ENCODE assay signal across 10 cellular contexts in the genomic region with DNA sequence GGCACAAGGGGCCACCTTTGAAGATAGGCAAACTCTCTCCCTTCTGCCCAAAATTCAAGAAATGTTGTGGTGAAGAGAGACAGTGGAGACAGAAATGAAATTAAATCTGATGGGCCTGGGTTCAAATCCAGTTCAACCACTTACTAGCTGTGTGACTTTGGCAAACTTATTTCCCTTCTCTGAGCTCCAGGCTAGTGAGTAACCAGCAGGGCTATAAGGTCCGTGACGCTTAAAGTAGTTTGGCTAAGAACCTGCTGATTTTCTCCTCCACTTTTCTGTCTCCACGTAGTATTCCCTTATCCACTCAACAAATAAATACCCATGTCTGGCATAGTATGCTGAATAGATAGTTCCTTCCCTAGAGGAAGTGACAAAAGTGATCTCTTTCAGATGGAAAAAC. TPM values are rescaled to one million over a fixed set of nuclear protein-coding genes. Genes with fewer than 3 reads are reported as not detected.
DNase-seq lines count a peak whose midpoint lies in the region; ATAC-seq, FAIRE-seq and TF ChIP-seq lines count a peak whose summit lies in the region.
"Had no signal": no experiment of that assay in that cellular context is flagged by ENCODE, and none has a peak within 500 bp of the region (broad histone marks: within the 10 kb centered on the region; RNA-seq: fewer than 3 reads in every experiment).

No MANE protein-coding gene starts in this region.

- TF ChIP-seq CTCF in A673 (conservative IDR thresholded peaks at IDR 0.05; ENCODE audit: low read depth, low read length) = no peak
- TF ChIP-seq CTCF in GM12878 (IDR thresholded peaks at IDR 0.05 in 2 of 3, conservative IDR thresholded peaks at IDR 0.05 in 1 of 3; ENCODE audit: control insufficient read depth in 2 of 3, extremely low read depth in 1 of 3, insufficient read depth in 1 of 3, low read depth in 3 of 3, low read length in 3 of 3) = no peak
- no peak for TF ChIP-seq CTCF in GM13977 (IDR thresholded peaks at IDR 0.05; ENCODE audit: extremely low read depth, insufficient read depth, missing control alignments)

- intact Hi-C loops in A673 (cut with micrococcal nuclease; ENCODE audit: unreplicated experiment) (no loop called here), GM12878 (cut with micrococcal nuclease; ENCODE audit: unreplicated experiment) (loop anchor here (5.0 kb wide), 2 partner anchors 34 to 274 kb away; a partner anchor contains a TSS)

- no peak for TF ChIP-seq POLR2A in GM12878 (IDR thresholded peaks at IDR 0.05; ENCODE audit: low read depth, low read length)

- SMC1A ChIA-PET in GM12878 (lab: Charles Lee; ENCODE audit: uncharacterized antibody, unreplicated experiment) = interaction anchor here (0.7 to 6.7 kb wide), 9 partner anchors 10 to 117 kb away, joined by 3 to 71 read pairs (median 4); a partner anchor contains a TSS

- peaks cover 76% of the 10 kb centered on the region for H3K79me2 ChIP-seq in GM12878 (ENCODE audit: control insufficient read depth, insufficient read depth, low read length)

- no peaks in the 10 kb centered on the region for H3K27me3 ChIP-seq in A673 (replicated peaks; ENCODE audit: insufficient read depth, low read depth, low read length, poor library complexity)
- no peaks in the 10 kb centered on the region for H3K27me3 ChIP-seq in HUES64 (ENCODE audit: insufficient read depth, low read length)
- no peaks in the 10 kb centered on the region for H3K27me3 ChIP-seq in GM12878 (replicated peaks in 1 of 2; ENCODE audit: control insufficient read depth in 2 of 2, insufficient read depth in 2 of 2, low read length in 1 of 2)
- peaks cover 8% of the 10 kb centered on the region for H3K27me3 ChIP-seq in mononuclear cell (ENCODE audit: insufficient read depth, low read length)
- H3K27me3 ChIP-seq: pancreas had no signal

- H3K9ac ChIP-seq in HUES64 (ENCODE audit: low read depth, low read length) = peak overlapping the region; percentile 88
- H3K9ac ChIP-seq in GM12878 (ENCODE audit: control insufficient read depth, insufficient read depth, low read length) = peak overlapping the region; percentile 70

- H3K36me3 ChIP-seq in A673 (ENCODE audit: insufficient read depth, low read length, poor library complexity, severe bottlenecking) (peaks cover 4% of the 10 kb centered on the region), HUES64 (ENCODE audit: insufficient read depth, low read length) (peaks cover 53% of the 10 kb centered on the region), GM12878 (ENCODE audit: control insufficient read depth in 2 of 2, insufficient read depth in 2 of 2, low read length in 1 of 2) (peaks cover 12 to 23% of the 10 kb centered on the region in 2 experiments)
- H3K36me3 ChIP-seq: pancreas had no signal

- H3K4me1 ChIP-seq in A673 (ENCODE audit: insufficient read depth, low read length, poor library complexity, severe bottlenecking) (peaks cover 6% of the 10 kb centered on the region), HUES64 (ENCODE audit: insufficient read depth, low read length) (peaks cover 42% of the 10 kb centered on the region), GM12878 (ENCODE audit: control insufficient read depth, insufficient read depth, low read length) (peaks cover 55% of the 10 kb centered on the region), mononuclear cell (ENCODE audit: insufficient read depth, low read length) (peaks cover 63% of the 10 kb centered on the region)
- H3K4me1 ChIP-seq: pancreas had no signal

- H3K4me3 ChIP-seq in A673 (ENCODE audit: low read depth, low read length, poor library complexity, severe bottlenecking) (peak overlapping the region; percentile 76), HUES64 (ENCODE audit: low read length) (peak overlapping the region; percentile 69), GM12878 (peak overlapping the region; percentile 88), mononuclear cell (ENCODE audit: low read length) (peak overlapping the region; percentile 74)

- 19% methylated on average over 2 of the region's 3 CpGs for WGBS in HUES64
- WGBS in GM12878 (ENCODE audit: insufficient coverage, insufficient replicate concordance, low lambda C conversion rate, missing lambda C conversion rate) = 0% methylated on average over 3 of the region's 3 CpGs

- in situ Hi-C loops in GM12878 (cut with MboI) = loop anchor here (5.0 to 10.0 kb wide), 2 partner anchors 34 to 878 kb away; no protein-coding TSS in a partner anchor
- in situ Hi-C loops in GM13977 (cut with MboI; ENCODE audit: low pct_unique_long_range_greater_than_20kb, low sequenced_read_pairs, unreplicated experiment) = no loop called here

- H2AFZ ChIP-seq in GM12878 (ENCODE audit: control insufficient read depth, low read depth, low read length) = no peak overlapping the region

- no peak for ATAC-seq in GM12878
- ATAC-seq: pancreas had no signal

- H3K9me3 ChIP-seq in A673 (ENCODE audit: low read depth, low read length, poor library complexity, severe bottlenecking) (no peaks in the 10 kb centered on the region), HUES64 (ENCODE audit: insufficient read depth, low read depth, low read length) (no peaks in the 10 kb centered on the region), GM12878 (replicated peaks; ENCODE audit: control insufficient read depth, insufficient read depth, low read length) (no peaks in the 10 kb centered on the region), mononuclear cell (ENCODE audit: low read depth, low read length) (no peaks in the 10 kb centered on the region)
- H3K9me3 ChIP-seq: pancreas had no signal

- no peak overlapping the region for H3K27ac ChIP-seq in A673 (ENCODE audit: low read depth, low read length, poor library complexity, severe bottlenecking)
- peak overlapping the region; percentile 43; the same call in 1 of the 2 replicates for H3K27ac ChIP-seq in HUES64 (ENCODE audit: low read depth, low read length)
- peak overlapping the region; percentile 78 for H3K27ac ChIP-seq in GM12878 (ENCODE audit: control insufficient read depth, insufficient read depth)

- peak overlapping the region; percentile 87 for H3K4me2 ChIP-seq in GM12878 (ENCODE audit: control insufficient read depth, insufficient read depth)

- no TSS peak for BruUV-seq in A673 (replicated peaks; lab: Mats Ljungman, UMichigan)
- BruUV-seq in GM12878 (replicated peaks; lab: Mats Ljungman, UMichigan) = no TSS peak

- POLR2A ChIA-PET in A673 (lab: Charles Lee; ENCODE audit: low non-redundant PET) (interaction anchor here (0.8 kb wide), 1 partner anchor 150 kb away, joined by 8 read pairs; no protein-coding TSS in a partner anchor), GM12878 (lab: Charles Lee) (interaction anchor here (0.6 to 3.3 kb wide), 7 partner anchors 8 to 1001 kb away, joined by 3 to 22 read pairs (median 4); no protein-coding TSS in a partner anchor)

- TF ChIP-seq EP300 in GM12878 (IDR thresholded peaks at IDR 0.05; ENCODE audit: borderline replicate concordance in 1 of 2, control insufficient read depth in 1 of 2, low read depth in 2 of 2, low read length in 2 of 2) = no peak

- peaks cover 31% of the 10 kb centered on the region for H4K20me1 ChIP-seq in GM12878 (ENCODE audit: control insufficient read depth, insufficient read depth)

- TF ChIP-seq RAD21 in GM12878 (IDR thresholded peaks at IDR 0.05; ENCODE audit: insufficient read depth, low read depth, low read length) = no peak

- no peak for DNase-seq in A673 (ENCODE audit: low spot score)
- no peak for DNase-seq in GM12878 (ENCODE audit: low read depth, low spot score)
- DNase-seq in NOMO-1 treated with DMSO at 0.1 percent for 48 hours (lab: John Stamatoyannopoulos, UW; ENCODE audit: unreplicated experiment) = no peak
- DNase-seq in activated effector memory CD4-positive, alpha-beta T cell treated with anti-CD3 and anti-CD28 coated beads, Interleukin-2, amount 50 U/mL, for 16 hours = no peak
- DNase-seq in GM13977 (ENCODE audit: low spot score) = no peak
- no peak for DNase-seq in DMS114 treated with DMSO at 0.1 percent for 48 hours (lab: John Stamatoyannopoulos, UW; ENCODE audit: unreplicated experiment)
- DNase-seq: activated CD8-positive, alpha-beta memory T cell treated with anti-CD3 and anti-CD28 coated beads, Interleukin-2, amount 50 U/mL, for 4 hours; pancreas had no signal

- RAD21 ChIA-PET in GM12878 (lab: Charles Lee; ENCODE audit: unreplicated experiment) = interaction anchor here (0.8 to 2.7 kb wide), 6 partner anchors 10 to 117 kb away, joined by 3 to 10 read pairs (median 4); no protein-coding TSS in a partner anchor

- CTCF ChIA-PET in A673 (lab: Charles Lee) = no interaction called here
- CTCF ChIA-PET in GM12878 (lab: Yijun Ruan, JAX) = interaction anchor here (1.1 to 9.3 kb wide), 7 partner anchors 13 to 116 kb away, joined by 3 to 57 read pairs (median 6); no protein-coding TSS in a partner anchor

- FAIRE-seq in GM12878 (lab: Jason Lieb, UNC) = peak; percentile 49
- FAIRE-seq: pancreas had no signal

TF ChIP-seq in GM12878, 131 proteins besides CTCF, POLR2A, EP300 and RAD21 (continues in another document):
- TF ChIP-seq STAT3 (IDR thresholded peaks at IDR 0.05; ENCODE audit: low read depth, low read length) (no peak), TAF1 (IDR thresholded peaks at IDR 0.05; ENCODE audit: borderline replicate concordance, low read depth, low read length) (no peak), CEBPB (IDR thresholded peaks at IDR 0.05; ENCODE audit: borderline replicate concordance in 1 of 2, low read depth in 2 of 2, low read length in 2 of 2) (no peak), CREM (IDR thresholded peaks at IDR 0.05; ENCODE audit: low read depth) (no peak), SMARCA5 (IDR thresholded peaks at IDR 0.05) (0 out of 2 replicates have a peak, but pooled peaks have one; percentile 14)

RNA-seq across cellular contexts. Expression of a gene that starts 1.9 kb away (rescaled TPM):
- total RNA-seq in A673 (2021) (36.7 and 43.2 TPM in 2 replicates), GM12878 (2014; rRNA removed) (51.6 and 59.6 TPM in 2 replicates), GM12878 (2014; rRNA removed; fragmentation: Illumina TruSeq; extraction: Trizol) (21.1 and 21.9 TPM in 2 replicates), GM12878 (2021) (59.5 and 62.7 TPM in 2 replicates), mononuclear cell (49.7 TPM)
- polyA plus RNA-seq in HUES64 (2013, experiment 1 of 2) = 201 TPM
- 227 TPM for polyA plus RNA-seq in HUES64 (2013, experiment 2 of 2)
- 231 and 256 TPM in 2 replicates for total RNA-seq in GM12878 (2013; cell fraction: nucleolus; rRNA removed)
- 14.2 TPM for polyA plus RNA-seq in GM12878 (2011; ENCODE audit: low read depth)
- polyA plus RNA-seq in GM12878 (2011; rRNA removed) (24.6 and 61.0 TPM in 2 replicates), GM12878 (2014; fragmentation: Illumina TruSeq; extraction: Trizol) (19.1 and 24.0 TPM in 2 replicates), GM12878 (2014; fragmentation: Nextera tagmentation; extraction: Ambion mirVana) (1 to 10 TPM; 5.7 to 8.2 TPM), GM12878 (2014; rRNA removed) (28.7 and 29.0 TPM in 2 replicates), GM12878 (2016; fragmentation: Nextera tagmentation; extraction: Ambion mirVana) (10 to 100 TPM; 65.2 to 66.0 TPM)
- 65.0 and 66.9 TPM in 2 replicates for polyA plus RNA-seq in GM12878 (2011; cell fraction: cytosol; rRNA removed)
- 133 and 156 TPM in 2 replicates for polyA plus RNA-seq in GM12878 (2011; cell fraction: nucleus; rRNA removed)
- polyA plus RNA-seq in GM12878 (2012) = 31.0 and 72.3 TPM in 2 replicates
- polyA minus RNA-seq in GM12878 (2011; rRNA and poly(A)+ RNA removed) = 75.2 and 106 TPM in 2 replicates
- polyA minus RNA-seq in GM12878 (2011; cell fraction: cytosol; rRNA and poly(A)+ RNA removed) = 35.3 and 45.0 TPM in 2 replicates
- polyA minus RNA-seq in GM12878 (2011; cell fraction: nucleus; rRNA and poly(A)+ RNA removed) = 71.8 and 100 TPM in 2 replicates
